ENCODE assay signal across 8 cellular contexts in genomic region chr11:111870522-111870886, GRCh38. TPM values are rescaled to one million over a fixed set of nuclear protein-coding genes. Genes with fewer than 3 reads are reported as not detected.
A peak's percentile ranks its signal among the peaks of the same experiment; 100 is the strongest.
DNase-seq lines count a peak whose midpoint lies in the region; ATAC-seq and TF ChIP-seq lines count a peak whose summit lies in the region.

No MANE protein-coding gene starts in this region.

- no peak for ATAC-seq in Right ventricle myocardium inferior

- H3K27ac Mint-ChIP-seq in brain, result peak overlapping the region; percentile 93 to 99 (median 96)

- H3K36me3 Mint-ChIP-seq in brain, result peaks cover 35% of the 10 kb centered on the region

- no peaks in the 10 kb centered on the region for H3K9me3 Mint-ChIP-seq in brain

- no peaks in the 10 kb centered on the region for H3K9me3 ChIP-seq in left ventricle myocardium inferior (replicated peaks)
- no peaks in the 10 kb centered on the region for H3K9me3 ChIP-seq in HUES48 (ENCODE audit: control insufficient read depth, insufficient read depth, low read length)
- H3K9me3 ChIP-seq in muscle layer of colon (ENCODE audit: low read length), result no peaks in the 10 kb centered on the region

- peaks cover 32% of the 10 kb centered on the region for H3K4me1 Mint-ChIP-seq in brain

- DNase-seq in left ventricle myocardium inferior, result no peak
- DNase-seq in Right ventricle myocardium inferior (ENCODE audit: missing footprints), result no peak
- DNase-seq in HPDE6-E6E7 (ENCODE audit: extremely low spot score), result no peak
- DNase-seq in caudate nucleus (lab: John Stamatoyannopoulos, UW), result no peak
- DNase-seq in DMS53 (lab: John Stamatoyannopoulos, UW), result no peak

- H3K4me1 ChIP-seq in left ventricle myocardium inferior, result peaks cover 27% of the 10 kb centered on the region
- no peaks in the 10 kb centered on the region for H3K4me1 ChIP-seq in HUES48 (ENCODE audit: control insufficient read depth, insufficient read depth, low read length)
- H3K4me1 ChIP-seq in muscle layer of colon (ENCODE audit: insufficient read depth, low read length), result peaks cover 18% of the 10 kb centered on the region

- H3K27me3 ChIP-seq in left ventricle myocardium inferior (ENCODE audit: low read depth) (no peaks in the 10 kb centered on the region), HUES48 (ENCODE audit: control insufficient read depth, insufficient read depth, low read length) (no peaks in the 10 kb centered on the region), muscle layer of colon (ENCODE audit: control insufficient read depth in 1 of 2, insufficient read depth in 2 of 2, low read length in 2 of 2) (no peaks in the 10 kb centered on the region)

- H3K27ac ChIP-seq in left ventricle myocardium inferior (replicated peaks) (peak overlapping the region; percentile 96), HUES48 (ENCODE audit: low read depth, low read length) (peak overlapping the region; percentile 92), muscle layer of colon (ENCODE audit: low read depth, low read length) (peak overlapping the region; percentile 89), caudate nucleus (ENCODE audit: low read depth, low read length) (no peak overlapping the region)

- no peak overlapping the region; the same call in 1 of the 2 replicates for H3K9ac ChIP-seq in HUES48 (ENCODE audit: low read depth, low read length)
- peak overlapping the region; percentile 80 for H3K9ac ChIP-seq in muscle layer of colon (ENCODE audit: low read length)

- H3K27me3 Mint-ChIP-seq in brain, result peaks cover 5% of the 10 kb centered on the region

- TF ChIP-seq CTCF in left ventricle myocardium inferior (IDR thresholded peaks at IDR 0.05; ENCODE audit: borderline replicate concordance) (no peak), brain (conservative IDR thresholded peaks at IDR 0.05) (no peak)

- H3K4me3 ChIP-seq in left ventricle myocardium inferior (peak overlapping the region; percentile 88), HUES48 (ENCODE audit: low read depth, low read length) (peak overlapping the region; percentile 79), muscle layer of colon (ENCODE audit: low read depth in 1 of 2, low read length in 2 of 2) (peak overlapping the region; percentile 83 to 97)

- H3K36me3 ChIP-seq in left ventricle myocardium inferior (peaks cover 41% of the 10 kb centered on the region), HUES48 (ENCODE audit: control insufficient read depth, insufficient read depth, low read length) (peaks cover 21% of the 10 kb centered on the region), muscle layer of colon (ENCODE audit: insufficient read depth, low read length) (peaks cover 32% of the 10 kb centered on the region)

- peak overlapping the region; percentile 89 to 99 (median 91) for H3K4me3 Mint-ChIP-seq in brain

- intact Hi-C loops in left ventricle myocardium inferior (cut with micrococcal nuclease) (no loop called here), Right ventricle myocardium inferior (cut with DNase I) (no loop called here)

RNA-seq across cellular contexts. Expression of gene ALG9, which starts 0.9 kb away (rescaled TPM):
- total RNA-seq in left ventricle myocardium inferior, result 14.4 TPM
- 14.5 TPM for total RNA-seq in Right ventricle myocardium inferior
- polyA plus RNA-seq in brain (ENCODE audit: insufficient read depth, low read depth, low replicate concordance), result 31.5 TPM

RNA-seq across cellular contexts. Expression of gene FDXACB1, which starts 8.5 kb away (rescaled TPM):
- total RNA-seq in left ventricle myocardium inferior (0.93 TPM), Right ventricle myocardium inferior (1.2 TPM)
- 1.7 TPM for polyA plus RNA-seq in brain (ENCODE audit: insufficient read depth, low read depth, low replicate concordance)

RNA-seq across cellular contexts. Expression of gene CFAP68, which starts 8.8 kb away (rescaled TPM):
- 26.0 TPM for total RNA-seq in left ventricle myocardium inferior
- total RNA-seq in Right ventricle myocardium inferior, result 27.2 TPM
- 54.4 TPM for polyA plus RNA-seq in brain (ENCODE audit: insufficient read depth, low read depth, low replicate concordance)

RNA-seq across cellular contexts. Expression of gene CRYAB, which starts 41.1 kb away (rescaled TPM):
- total RNA-seq in left ventricle myocardium inferior, result 6,704 TPM
- 7,453 TPM for total RNA-seq in Right ventricle myocardium inferior
- polyA plus RNA-seq in brain (ENCODE audit: insufficient read depth, low read depth, low replicate concordance), result 1,548 TPM

RNA-seq across cellular contexts. Expression of gene HSPB2, which starts 42.0 kb away (rescaled TPM):
- total RNA-seq in left ventricle myocardium inferior (36.5 TPM), Right ventricle myocardium inferior (43.7 TPM)
- polyA plus RNA-seq in brain (ENCODE audit: insufficient read depth, low read depth, low replicate concordance), result 4.3 TPM
